1 cellular context compared by ENCODE assay signal in the genomic region with DNA sequence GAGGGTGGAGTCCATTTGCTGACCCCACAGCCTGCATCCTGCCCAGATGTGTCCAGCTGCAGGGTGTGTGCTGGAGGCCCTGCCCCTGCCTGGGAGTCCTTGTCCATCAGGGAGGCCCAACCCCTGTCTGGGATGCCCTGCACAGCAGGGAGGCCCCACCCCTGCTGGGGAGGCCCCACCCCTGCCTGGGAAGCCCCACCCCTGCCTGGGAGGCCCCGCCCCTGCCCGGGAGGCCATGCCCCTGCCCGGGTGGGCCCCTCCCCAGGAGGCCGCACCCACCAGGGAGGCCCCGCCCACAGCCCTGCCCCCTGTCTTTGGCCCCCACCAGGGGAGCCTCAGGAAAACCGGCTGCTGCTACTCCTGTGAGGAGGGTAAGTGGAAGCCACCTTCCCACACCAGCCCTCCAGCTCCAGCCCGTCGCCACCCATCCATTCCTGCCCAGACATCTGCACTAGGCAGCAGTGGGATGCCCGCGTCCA.
TF ChIP-seq lines count a peak whose summit lies in the region.

No MANE protein-coding gene starts in this region.

TF ChIP-seq in SK-N-SH, 30 proteins besides CTCF, POLR2A, EP300 and RAD21 (continued from another document):
- TF ChIP-seq ZBTB33 (IDR thresholded peaks at IDR 0.05; ENCODE audit: borderline replicate concordance, low read depth) (no peak), MXI1 (IDR thresholded peaks at IDR 0.05; ENCODE audit: low read depth, low read length) (no peak), SIN3A (IDR thresholded peaks at IDR 0.05; ENCODE audit: borderline replicate concordance, low read depth, low read length) (no peak), TEAD4 (IDR thresholded peaks at IDR 0.05; ENCODE audit: borderline replicate concordance, insufficient read depth) (no peak), SMC3 (IDR thresholded peaks at IDR 0.05; ENCODE audit: low read depth, low read length) (no peak), RXRA (IDR thresholded peaks at IDR 0.05; ENCODE audit: borderline replicate concordance, low read depth) (no peak)
